ENCODE assay signal across 15 cellular contexts in the genomic region with DNA sequence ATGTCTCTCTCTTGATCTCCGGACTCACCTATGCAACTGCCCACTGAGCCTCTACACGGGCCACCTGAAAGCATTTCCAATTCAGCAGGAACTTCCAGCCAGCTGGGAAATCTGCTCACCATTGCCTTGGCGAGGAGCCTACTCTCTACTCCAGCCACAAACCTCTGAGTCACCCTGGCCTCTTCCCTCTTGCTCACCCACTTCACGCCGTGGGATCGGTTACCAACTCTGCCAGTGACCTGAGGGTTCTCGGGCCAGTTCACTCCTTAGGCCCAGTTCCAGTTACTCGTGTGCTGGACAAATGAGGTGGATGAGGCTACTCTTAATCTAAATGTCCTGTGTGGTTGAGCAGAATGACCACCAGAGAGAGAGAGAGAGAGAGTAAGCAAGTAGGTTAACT.
DNase-seq lines count a peak whose midpoint lies in the region; ATAC-seq and TF ChIP-seq lines count a peak whose summit lies in the region.
"Had no signal": no experiment of that assay in that cellular context is flagged by ENCODE, and none has a peak within 500 bp of the region (broad histone marks: within the 10 kb centered on the region; RNA-seq: fewer than 3 reads in every experiment).

No MANE protein-coding gene starts in this region.

- no peak overlapping the region for H2AFZ ChIP-seq in MM.1S (ENCODE audit: low read length)

- H3K9me2 ChIP-seq in MM.1S (replicated peaks; ENCODE audit: insufficient read depth, low read length): no peaks in the 10 kb centered on the region

- H3K4me3 ChIP-seq in astrocyte of the spinal cord (ENCODE audit: low read depth, low read length) (no peak overlapping the region), lung (no peak overlapping the region), MM.1S (ENCODE audit: low read length) (no peak overlapping the region)
- H3K4me3 ChIP-seq: transverse colon had no signal

- H3K36me3 ChIP-seq in lung (ENCODE audit: control insufficient read depth in 2 of 2, insufficient read depth in 2 of 2, low read length in 2 of 2) (no peaks in the 10 kb centered on the region), MM.1S (replicated peaks; ENCODE audit: insufficient read depth, low read length) (no peaks in the 10 kb centered on the region)
- H3K36me3 ChIP-seq: transverse colon had no signal

- H4K20me1 ChIP-seq in MM.1S (ENCODE audit: insufficient read depth, low read length): no peaks in the 10 kb centered on the region

- H3K9me3 ChIP-seq in lung (ENCODE audit: control insufficient read depth in 2 of 2, insufficient read depth in 1 of 2, low read length in 1 of 2): no peaks in the 10 kb centered on the region
- H3K9me3 ChIP-seq in MM.1S (replicated peaks; ENCODE audit: insufficient read depth, low read length): no peaks in the 10 kb centered on the region
- H3K9me3 ChIP-seq: transverse colon had no signal

- no peak overlapping the region for H3K27ac ChIP-seq in lung (ENCODE audit: low read depth in 1 of 2, low read length in 1 of 2)
- H3K27ac ChIP-seq in caudate nucleus (ENCODE audit: low read depth, low read length): no peak overlapping the region
- H3K27ac ChIP-seq in MM.1S (ENCODE audit: low read length): no peak overlapping the region
- H3K27ac ChIP-seq: KMS-11, transverse colon had no signal

- peak; percentile 70 for ATAC-seq in lung (ENCODE audit: insufficient read depth, low FRiP score)

- in situ Hi-C loops in astrocyte of the spinal cord (cut with HindIII; ENCODE audit: low sequenced_read_pairs): no loop called here

- H3K4me2 ChIP-seq in MM.1S (ENCODE audit: low read depth, low read length): no peak overlapping the region
- H3K4me2 ChIP-seq: KMS-11 had no signal

- no peaks in the 10 kb centered on the region for H3K27me3 ChIP-seq in lung (ENCODE audit: control insufficient read depth, insufficient read depth)
- no peaks in the 10 kb centered on the region for H3K27me3 ChIP-seq in MM.1S (replicated peaks; ENCODE audit: insufficient read depth, low read length)
- H3K27me3 ChIP-seq: transverse colon had no signal

- 46 to 48% methylated on average over 8 of the region's 8 CpGs for WGBS in lung, 2 donors

- H3K9ac ChIP-seq in MM.1S (ENCODE audit: low read length): no peak overlapping the region
- H3K9ac ChIP-seq: KMS-11 had no signal

- H3K4me1 ChIP-seq in lung (ENCODE audit: control insufficient read depth in 2 of 2, insufficient read depth in 2 of 2, low read length in 2 of 2): peaks cover 0 to 2% of the 10 kb centered on the region in 2 donors
- no peaks in the 10 kb centered on the region for H3K4me1 ChIP-seq in MM.1S (ENCODE audit: low read length)

- no peaks in the 10 kb centered on the region for H3F3A ChIP-seq in MM.1S (ENCODE audit: insufficient read depth, low read length)

- peak; percentile 83 for DNase-seq in AG09319 (ENCODE audit: extremely low read depth, low read depth)
- peak; percentile 88 for DNase-seq in HT1080 (ENCODE audit: low read depth)
- DNase-seq in astrocyte of the spinal cord (ENCODE audit: low read depth, low spot score): peak; percentile 92
- peak; percentile 81 for DNase-seq in lung (ENCODE audit: low spot score)
- DNase-seq in caudate nucleus (lab: John Stamatoyannopoulos, UW): no peak
- DNase-seq in T-helper 2 cell: no peak
- DNase-seq in DMS79 treated with DMSO at 0.1 percent for 48 hours (lab: John Stamatoyannopoulos, UW): no peak
- no peak for DNase-seq in MM.1S
- DNase-seq: activated CD4-positive, CD25-positive, alpha-beta regulatory T cell treated with anti-CD3 and anti-CD28 coated beads, Interleukin-2, amount 50 U/mL, for 72 hours; CD8-positive, alpha-beta memory T cell; glutamatergic neuron; naive B cell; stimulated activated CD4-positive, alpha-beta T cell treated with anti-CD3 and anti-CD28 coated beads, Interleukin-4, amount 100 ng/mL, for 4 hours; transverse colon had no signal

- TF ChIP-seq CTCF in AG09319 (IDR thresholded peaks at IDR 0.05; ENCODE audit: low read depth, low read length) (no peak), astrocyte of the spinal cord (IDR thresholded peaks at IDR 0.05; ENCODE audit: low read depth, low read length) (no peak), lung (IDR thresholded peaks at IDR 0.05; ENCODE audit: control extremely low read depth, extremely low read depth) (no peak), MM.1S (IDR thresholded peaks at IDR 0.05; ENCODE audit: low read length) (no peak)

- no peaks in the 10 kb centered on the region for H3K79me2 ChIP-seq in MM.1S (ENCODE audit: low read length)

Comparison
In these comparisons a context has a peak if more than half of its experiments do, and no peak if none do; other contexts are left out.
1. DNase-seq: peak in AG09319 (single experiment), HT1080 (single experiment), astrocyte of the spinal cord (single experiment) and lung (single experiment); none in caudate nucleus (0 of 61), T-helper 2 cell (0 of 5), DMS79 treated with DMSO at 0.1 percent for 48 hours (single experiment) and MM.1S (single experiment).